ENCODE assay signal across 12 cellular contexts in genomic region chr2:47345584-47345913, GRCh38. TPM values are rescaled to one million over a fixed set of nuclear protein-coding genes. Genes with fewer than 3 reads are reported as not detected.
A peak's percentile ranks its signal among the peaks of the same experiment; 100 is the strongest.
DNase-seq lines count a peak whose midpoint lies in the region; ATAC-seq and TF ChIP-seq lines count a peak whose summit lies in the region.
"Had no signal": no experiment of that assay in that cellular context is flagged by ENCODE, and none has a peak within 500 bp of the region (broad histone marks: within the 10 kb centered on the region; RNA-seq: fewer than 3 reads in every experiment).

No MANE protein-coding gene starts in this region.

- no peak overlapping the region for H4K8ac ChIP-seq in neuronal stem cell (ENCODE audit: low read depth, low read length)

- H2AFZ ChIP-seq in neuronal stem cell (ENCODE audit: low read length): peak overlapping the region; percentile 76

- no peak overlapping the region for H2AK5ac ChIP-seq in neuronal stem cell (ENCODE audit: low read depth, low read length)

- no peaks in the 10 kb centered on the region for H3K27me3 Mint-ChIP-seq in endodermal cell (ENCODE audit: insufficient read depth)
- peaks cover 20 to 23% of the 10 kb centered on the region in 2 donors for H3K27me3 Mint-ChIP-seq in T-cell

- no peak overlapping the region for H3K4ac ChIP-seq in neuronal stem cell (ENCODE audit: low read length)

- peak overlapping the region; percentile 42 for H2BK5ac ChIP-seq in neuronal stem cell (ENCODE audit: low read length)

- POLR2A ChIA-PET in BJ (lab: Charles Lee) (no interaction called here), T-cell (lab: Charles Lee) (no interaction called here), GM10248 (lab: Yijun Ruan, JAX) (no interaction called here)

- peaks cover 18% of the 10 kb centered on the region for H3K36me3 Mint-ChIP-seq in endodermal cell (ENCODE audit: low read depth)
- no peaks in the 10 kb centered on the region for H3K36me3 Mint-ChIP-seq in T-cell

- peak overlapping the region; percentile 68 for H3K4me2 ChIP-seq in neuronal stem cell (ENCODE audit: insufficient read depth, low read length, poor library complexity, severe bottlenecking)

- H2BK120ac ChIP-seq in neuronal stem cell (ENCODE audit: low read depth, low read length): no peak overlapping the region

- no peak overlapping the region for H2BK12ac ChIP-seq in neuronal stem cell (ENCODE audit: low read length)

- no peak for DNase-seq in BJ (ENCODE audit: low read depth)
- DNase-seq in NCI-H1092 treated with DMSO at 0.1 percent for 48 hours (lab: John Stamatoyannopoulos, UW): peak; percentile 67
- no peak for DNase-seq in endodermal cell
- DNase-seq in neuronal stem cell (ENCODE audit: low spot score): no peak
- no peak for DNase-seq in T-cell
- DNase-seq in GM10248 (ENCODE audit: extremely low spot score): no peak
- no peak for DNase-seq in SW480 (ENCODE audit: low spot score)
- DNase-seq: GF-D8; MV-4-11; naive thymus-derived CD8-positive, alpha-beta T cell had no signal

- H3K27me3 ChIP-seq in BJ (ENCODE audit: control insufficient read depth, insufficient read depth, low read length) (0 out of 2 replicates have a peak, but pooled peaks cover 2% of the 10 kb centered on the region), endodermal cell (ENCODE audit: control insufficient read depth, insufficient read depth, low read length, poor library complexity, severe bottlenecking) (no peaks in the 10 kb centered on the region), neuronal stem cell (ENCODE audit: control insufficient read depth in 3 of 3, insufficient read depth in 3 of 3, low read depth in 1 of 3, low read length in 3 of 3) (no peaks in the 10 kb centered on the region)

- peak overlapping the region; percentile 94 for H3K9ac ChIP-seq in endodermal cell (ENCODE audit: extremely low read depth, low read length, poor library complexity, severe bottlenecking)
- peak overlapping the region; percentile 7 for H3K9ac ChIP-seq in neuronal stem cell (ENCODE audit: low read depth, low read length, poor library complexity)

- peaks cover 43% of the 10 kb centered on the region for H3K4me1 Mint-ChIP-seq in endodermal cell
- H3K4me1 Mint-ChIP-seq in T-cell: peaks cover 9 to 14% (median 13%) of the 10 kb centered on the region in 3 donors

- no peak overlapping the region for H4K91ac ChIP-seq in neuronal stem cell (ENCODE audit: low read depth, low read length, poor library complexity)

- CTCF ChIA-PET in BJ (lab: Yijun Ruan, JAX) (interaction anchor here (1.2 to 3.8 kb wide), 5 partner anchors 10 to 422 kb away, joined by 3 to 32 read pairs (median 5); no protein-coding TSS in a partner anchor), T-cell (lab: Charles Lee) (interaction anchor here in 1 of 2 donors (1.3 kb wide), 1 partner anchor 11 kb away, joined by 3 read pairs; no protein-coding TSS in a partner anchor), GM10248 (lab: Yijun Ruan, JAX) (interaction anchor here (0.8 to 2.6 kb wide), 5 partner anchors 9 to 422 kb away, joined by 3 to 7 read pairs (median 3); no protein-coding TSS in a partner anchor)

- H2BK15ac ChIP-seq in neuronal stem cell (ENCODE audit: low read length): no peak overlapping the region

- H3K27ac ChIP-seq in endodermal cell (ENCODE audit: low read depth, low read length) (peak overlapping the region; percentile 100), neuronal stem cell (replicated peaks; ENCODE audit: low read length) (peak overlapping the region; percentile 100)

- TF ChIP-seq CTCF in BJ (IDR thresholded peaks at IDR 0.05; ENCODE audit: insufficient read depth, low read depth, low read length) (no peak), endodermal cell (conservative IDR thresholded peaks at IDR 0.05) (no peak), GM10248 (IDR thresholded peaks at IDR 0.05; ENCODE audit: control extremely low read depth, extremely low read depth, low read depth, missing control alignments) (no peak)

- H3K36me3 ChIP-seq in BJ (ENCODE audit: control insufficient read depth, insufficient read depth, low read length): no peaks in the 10 kb centered on the region
- H3K36me3 ChIP-seq in endodermal cell (ENCODE audit: control insufficient read depth, insufficient read depth, low read length): peaks cover 4% of the 10 kb centered on the region
- H3K36me3 ChIP-seq in neuronal stem cell (replicated peaks in 1 of 2; ENCODE audit: control insufficient read depth in 2 of 2, insufficient read depth in 2 of 2, low read length in 2 of 2): peaks cover 0 to 15% of the 10 kb centered on the region in 2 donors

- H3K4me3 ChIP-seq in BJ (ENCODE audit: low read depth, low read length): peak overlapping the region; percentile 27; the same call in 1 of the 2 replicates
- peak overlapping the region; percentile 91 for H3K4me3 ChIP-seq in endodermal cell (ENCODE audit: low read length)
- H3K4me3 ChIP-seq in neuronal stem cell (ENCODE audit: low read length in 2 of 2): peak overlapping the region in 1 of 2 donors; percentile 53

- H3K14ac ChIP-seq in neuronal stem cell (ENCODE audit: low read length): no peak overlapping the region

- no peaks in the 10 kb centered on the region for H3K79me1 ChIP-seq in neuronal stem cell (ENCODE audit: low read depth, low read length)

- H3K9me3 ChIP-seq in endodermal cell (ENCODE audit: control insufficient read depth, low read length) (no peaks in the 10 kb centered on the region), neuronal stem cell (replicated peaks in 1 of 2; ENCODE audit: control insufficient read depth in 2 of 2, insufficient read depth in 1 of 2, low read depth in 1 of 2, low read length in 2 of 2) (peaks cover 0 to 9% of the 10 kb centered on the region in 2 donors)

- no peak overlapping the region for H3K23ac ChIP-seq in neuronal stem cell (ENCODE audit: low read depth, low read length, poor library complexity)

- peak overlapping the region; percentile 88 for H3K4me3 Mint-ChIP-seq in endodermal cell
- no peak overlapping the region for H3K4me3 Mint-ChIP-seq in T-cell

- H3K9me3 Mint-ChIP-seq in endodermal cell (no peaks in the 10 kb centered on the region), T-cell (no peaks in the 10 kb centered on the region)
- H3K9me3 Mint-ChIP-seq: naive thymus-derived CD8-positive, alpha-beta T cell had no signal

- WGBS in endodermal cell (ENCODE audit: insufficient coverage in 1 of 2, insufficient read length in 1 of 2), 2 experiments: 11% methylated on average over 4 of the region's 4 CpGs
- no CpG with 5 or more reads among the region's 4 CpGs for WGBS in neuronal stem cell (ENCODE audit: extremely low coverage in 2 of 2, insufficient read length in 2 of 2, insufficient replicate concordance in 1 of 2), 2 donors

- ATAC-seq in T-cell (replicated peaks in 1 of 4) (no peak), GM21723 (IDR thresholded peaks at IDR 0.05; ENCODE audit: unreplicated experiment) (no peak)
- ATAC-seq: activated CD4-positive, CD25-positive, alpha-beta regulatory T cell treated with anti-CD3 and anti-CD28 coated beads, Interleukin-2, amount 50 U/mL, for 24 hours; naive thymus-derived CD8-positive, alpha-beta T cell had no signal

- peak overlapping the region; percentile 67 for H3K18ac ChIP-seq in neuronal stem cell (ENCODE audit: low read length)

- peaks cover 15% of the 10 kb centered on the region for H3K4me1 ChIP-seq in endodermal cell (ENCODE audit: control insufficient read depth, insufficient read depth, low read length)
- peaks cover 13 to 15% of the 10 kb centered on the region in 2 donors for H3K4me1 ChIP-seq in neuronal stem cell (ENCODE audit: control insufficient read depth in 2 of 2, insufficient read depth in 1 of 2, low read depth in 1 of 2, low read length in 2 of 2)

- H3K27ac Mint-ChIP-seq in endodermal cell (peak overlapping the region; percentile 95), T-cell (no peak overlapping the region)
- H3K27ac Mint-ChIP-seq: naive thymus-derived CD8-positive, alpha-beta T cell had no signal

RNA-seq across cellular contexts. Expression of gene EPCAM, which starts 23.6 kb away (rescaled TPM):
- polyA plus RNA-seq in BJ (2011; rRNA removed): 0.15 and 0.42 TPM in 2 replicates
- polyA minus RNA-seq in BJ (2011; rRNA and poly(A)+ RNA removed): not detected in 2 replicates
- total RNA-seq in endodermal cell (100 to 1,000 TPM; 523 to 543 TPM), T-cell (1 to 10 TPM in 2 of 5 donors, under 1 TPM in 1, not detected in 2; 0.39 to 1.7 (median 1.6) TPM)
- polyA plus RNA-seq in endodermal cell (2013, experiment 1 of 2): 76.7 TPM
- 65.5 TPM for polyA plus RNA-seq in endodermal cell (2013, experiment 2 of 2)
- 1.4 TPM for polyA plus RNA-seq in neuronal stem cell (2013, experiment 1 of 2)
- polyA plus RNA-seq in neuronal stem cell (2013, experiment 2 of 2): 1.5 TPM
- total RNA-seq: naive thymus-derived CD8-positive, alpha-beta T cell had no signal
- polyA plus RNA-seq: naive thymus-derived CD8-positive, alpha-beta T cell had no signal

RNA-seq across cellular contexts. Expression of gene MSH2, which starts 57.4 kb away (rescaled TPM):
- 4.9 and 12.1 TPM in 2 replicates for polyA plus RNA-seq in BJ (2011; rRNA removed)
- 5.5 and 5.6 TPM in 2 replicates for polyA minus RNA-seq in BJ (2011; rRNA and poly(A)+ RNA removed)
- total RNA-seq in endodermal cell (100 to 1,000 TPM; 126 to 135 TPM), T-cell (10 to 100 TPM; 16.6 to 29.1 (median 23.2) TPM)
- polyA plus RNA-seq in endodermal cell (2013, experiment 1 of 2): 76.6 TPM
- 75.8 TPM for polyA plus RNA-seq in endodermal cell (2013, experiment 2 of 2)
- polyA plus RNA-seq in neuronal stem cell (2013, experiment 1 of 2): 49.9 TPM
- polyA plus RNA-seq in neuronal stem cell (2013, experiment 2 of 2): 49.3 TPM

Comparison
In these comparisons a context has a peak if more than half of its experiments do, and no peak if none do; other contexts are left out.
1. RNA of gene EPCAM, which starts 23.6 kb away (total RNA-seq): 523 to 543 TPM in endodermal cell; 0.39 to 1.7 TPM in T-cell; every median in the first group is over 100 times any median in the second.
2. RNA of gene MSH2, which starts 57.4 kb away (total RNA-seq): 126 to 135 TPM in endodermal cell; 16.6 to 29.1 TPM in T-cell; every median in the first group is over 4 times any median in the second.